ENCODE assay signal across 26 cellular contexts in genomic region chr20:32997431-32997830, GRCh38. TPM values are rescaled to one million over a fixed set of nuclear protein-coding genes. Genes with fewer than 3 reads are reported as not detected.
"Had no signal": no experiment of that assay in that cellular context is flagged by ENCODE, and none has a peak within 500 bp of the region (broad histone marks: within the 10 kb centered on the region; RNA-seq: fewer than 3 reads in every experiment).

No MANE protein-coding gene starts in this region.

- H3K27ac Mint-ChIP-seq: nephron progenitor cell had no signal

- H3K4me3 ChIP-seq: heart left ventricle, sigmoid colon, skin epidermis, stomach, thoracic aorta, transverse colon had no signal

- H3K4me3 Mint-ChIP-seq: nephron progenitor cell had no signal

- H3K27me3 ChIP-seq: stomach, transverse colon had no signal

- H3K9me3 ChIP-seq: transverse colon had no signal

- H3K36me3 ChIP-seq: heart left ventricle, sigmoid colon, stomach, thoracic aorta, transverse colon had no signal

- DNase-seq: effector memory CD4-positive, alpha-beta T cell; heart left ventricle; hippocampal formation; kidney glomerular epithelial cell; mammary epithelial cell; naive thymus-derived CD4-positive, alpha-beta T cell; nephron progenitor cell; sigmoid colon; stimulated activated CD4-positive, alpha-beta T cell treated with anti-CD3 and anti-CD28 coated beads, Interleukin-2, amount 100 ng/mL, for 24 hours; stimulated activated CD4-positive, alpha-beta T cell treated with anti-CD3 and anti-CD28 coated beads, Interleukin-4, amount 100 ng/mL, for 4 hours; stimulated activated naive CD4-positive, alpha-beta T cell; stomach; substantia nigra; transverse colon had no signal

- H3K4me1 ChIP-seq: heart left ventricle, sigmoid colon, stomach, transverse colon had no signal

- H3K27ac ChIP-seq: heart left ventricle, sigmoid colon, skin epidermis, stomach, thoracic aorta, transverse colon had no signal

- H3K4me1 Mint-ChIP-seq: nephron progenitor cell had no signal

- ATAC-seq: esophagus mucosa; heart left ventricle; naive thymus-derived CD4-positive, alpha-beta T cell had no signal

- H3K27me3 Mint-ChIP-seq: naive thymus-derived CD4-positive, alpha-beta T cell had no signal

RNA-seq across cellular contexts. Expression of gene SUN5, which starts 6.8 kb away (rescaled TPM):
- total RNA-seq: esophagus mucosa; fibroblast of lung; frontal cortex; glomerular endothelial cell; heart left ventricle; liver; mammary epithelial cell; mesenteric fat pad; mononuclear cell; naive thymus-derived CD4-positive, alpha-beta T cell; osteoblast; pulmonary artery endothelial cell; sigmoid colon; stomach; thoracic aorta; transverse colon; urinary bladder had no signal
- polyA plus RNA-seq: fibroblast of lung; heart left ventricle; liver; mammary epithelial cell; naive thymus-derived CD4-positive, alpha-beta T cell; sigmoid colon; stomach; urinary bladder had no signal

RNA-seq across cellular contexts. Expression of gene BPIFB2, which starts 10.1 kb away (rescaled TPM):
- total RNA-seq: fibroblast of lung; frontal cortex; glomerular endothelial cell; heart left ventricle; mammary epithelial cell; mesenteric fat pad; mononuclear cell; naive thymus-derived CD4-positive, alpha-beta T cell; osteoblast; pulmonary artery endothelial cell; sigmoid colon; stomach; thoracic aorta; transverse colon; urinary bladder had no signal
- polyA plus RNA-seq: fibroblast of lung; heart left ventricle; mammary epithelial cell; naive thymus-derived CD4-positive, alpha-beta T cell; sigmoid colon; urinary bladder had no signal

RNA-seq across cellular contexts. Expression of gene BPIFB6, which starts 34.0 kb away (rescaled TPM):
- total RNA-seq: esophagus mucosa; fibroblast of lung; frontal cortex; glomerular endothelial cell; heart left ventricle; liver; mammary epithelial cell; mesenteric fat pad; mononuclear cell; naive thymus-derived CD4-positive, alpha-beta T cell; osteoblast; pulmonary artery endothelial cell; sigmoid colon; stomach; thoracic aorta; transverse colon; urinary bladder had no signal
- polyA plus RNA-seq: fibroblast of lung; heart left ventricle; liver; mammary epithelial cell; naive thymus-derived CD4-positive, alpha-beta T cell; sigmoid colon; stomach; urinary bladder had no signal

RNA-seq across cellular contexts. Expression of gene BPIFB3, which starts 56.3 kb away (rescaled TPM):
- total RNA-seq: esophagus mucosa; fibroblast of lung; frontal cortex; glomerular endothelial cell; heart left ventricle; liver; mammary epithelial cell; mesenteric fat pad; mononuclear cell; naive thymus-derived CD4-positive, alpha-beta T cell; osteoblast; pulmonary artery endothelial cell; sigmoid colon; stomach; thoracic aorta; transverse colon; urinary bladder had no signal
- polyA plus RNA-seq: fibroblast of lung; heart left ventricle; liver; mammary epithelial cell; naive thymus-derived CD4-positive, alpha-beta T cell; sigmoid colon; stomach; urinary bladder had no signal
